In the genomic region with DNA sequence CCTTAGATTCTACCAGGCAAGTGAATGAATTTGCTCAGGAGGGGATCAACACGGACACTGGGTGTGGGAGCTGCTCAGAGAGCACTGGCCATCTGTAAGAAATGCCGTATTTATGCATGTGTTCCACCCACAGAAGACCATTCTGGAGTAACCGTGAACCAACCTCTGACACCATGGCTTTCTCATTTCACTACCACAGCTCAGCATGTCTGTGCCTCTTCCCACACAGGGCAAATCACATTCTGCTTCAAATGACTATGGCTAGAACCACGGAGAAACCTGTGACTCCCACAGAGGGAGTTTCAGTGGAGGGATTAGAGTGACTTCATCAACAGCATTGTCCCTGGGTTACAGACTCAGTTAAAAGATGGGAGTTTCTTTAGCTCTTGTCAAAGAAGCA, we compare ENCODE assay signal across 15 cellular contexts.
"Had no signal": no experiment of that assay in that cellular context is flagged by ENCODE, and none has a peak within 500 bp of the region (broad histone marks: within the 10 kb centered on the region; RNA-seq: fewer than 3 reads in every experiment).

No MANE protein-coding gene starts in this region.

- FAIRE-seq: bronchial epithelial cell, TTC549 had no signal

- H3K27ac ChIP-seq: esophagus muscularis mucosa, lower lobe of right lung, skin epidermis, tibial artery had no signal

- H3K4me3 ChIP-seq: esophagus muscularis mucosa, lower lobe of right lung, skin epidermis, tibial artery had no signal

- H3K27me3 ChIP-seq: esophagus muscularis mucosa, tibial artery had no signal

- ATAC-seq: lower lobe of right lung; stimulated activated effector memory CD8-positive, alpha-beta T cell treated with anti-CD3 and anti-CD28 coated beads, Interleukin-12 subunit alpha, Interleukin-12 subunit beta, amount 100 ng/mL, for 72 hours had no signal

- H3K9me3 ChIP-seq: esophagus muscularis mucosa, lower lobe of right lung, tibial artery had no signal

- DNase-seq: activated CD4-positive, alpha-beta T cell treated with anti-CD3 and anti-CD28 coated beads, Interleukin-2, amount 50 U/mL, for 1 hour; activated CD4-positive, CD25-positive, alpha-beta regulatory T cell; foreskin fibroblast; glutamatergic neuron; immature natural killer cell; lower lobe of right lung; midbrain; naive B cell; posterior cingulate gyrus; tibial artery had no signal

- H3K36me3 ChIP-seq: esophagus muscularis mucosa, lower lobe of right lung, tibial artery had no signal

- H3K4me1 ChIP-seq: lower lobe of right lung had no signal
